ENCODE assay signal across 27 cellular contexts in the genomic region with DNA sequence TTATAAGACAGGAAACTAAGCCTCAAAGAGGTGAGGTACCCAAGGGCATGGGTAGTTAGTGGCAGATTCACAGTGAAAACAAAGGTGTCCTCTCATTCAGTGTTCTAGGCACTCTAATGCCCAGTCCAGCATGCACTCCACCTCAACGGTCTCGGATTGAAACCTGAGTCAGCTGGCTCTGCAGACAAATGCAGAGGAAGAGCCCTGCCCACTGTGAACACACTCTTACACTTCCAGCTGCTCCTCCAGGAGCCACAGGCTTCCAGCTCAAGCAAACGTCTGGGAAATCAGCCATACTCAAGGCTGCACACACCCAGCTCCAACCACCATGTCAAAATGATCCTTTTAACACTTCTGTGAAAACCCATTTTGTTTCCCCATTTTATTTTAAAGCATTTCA.
DNase-seq lines count a peak whose midpoint lies in the region; ATAC-seq and TF ChIP-seq lines count a peak whose summit lies in the region.
"Had no signal": no experiment of that assay in that cellular context is flagged by ENCODE, and none has a peak within 500 bp of the region (broad histone marks: within the 10 kb centered on the region; RNA-seq: fewer than 3 reads in every experiment).

No MANE protein-coding gene starts in this region.

- no peak for ATAC-seq in stimulated activated effector memory CD8-positive, alpha-beta T cell treated with anti-CD3 and anti-CD28 coated beads, Interleukin-12 subunit alpha, Interleukin-12 subunit beta, amount 100 ng/mL, for 72 hours
- ATAC-seq: left ventricle myocardium superior had no signal

- no peaks in the 10 kb centered on the region for H4K20me1 ChIP-seq in KMS-11 (ENCODE audit: insufficient read depth)

- no peak overlapping the region for H3K9ac ChIP-seq in KMS-11

- H3K36me3 Mint-ChIP-seq in nephron (ENCODE audit: low read depth) = no peaks in the 10 kb centered on the region
- H3K36me3 Mint-ChIP-seq in stimulated activated effector memory CD8-positive, alpha-beta T cell treated with anti-CD3 and anti-CD28 coated beads, Interleukin-12 subunit alpha, Interleukin-12 subunit beta, amount 100 ng/mL, for 72 hours = no peaks in the 10 kb centered on the region
- H3K36me3 Mint-ChIP-seq: activated naive CD8-positive, alpha-beta T cell treated with anti-CD3 and anti-CD28 coated beads for 36 hours; type B pancreatic cell had no signal

- peaks cover 70% of the 10 kb centered on the region for H3K4me1 ChIP-seq in KMS-11 (ENCODE audit: low read depth, poor library complexity, severe bottlenecking)
- H3K4me1 ChIP-seq: colonic mucosa had no signal

- no peak for TF ChIP-seq CTCF in KMS-11 (conservative IDR thresholded peaks at IDR 0.05; ENCODE audit: low read depth, low read length)
- no peak for TF ChIP-seq CTCF in nephron (IDR thresholded peaks at IDR 0.05; ENCODE audit: unreplicated experiment in 3 of 3)

- H3K79me2 ChIP-seq in KMS-11 (ENCODE audit: insufficient read depth, low read depth) = no peaks in the 10 kb centered on the region

- no peak overlapping the region for H3K4me3 Mint-ChIP-seq in nephron
- H3K4me3 Mint-ChIP-seq in stimulated activated effector memory CD8-positive, alpha-beta T cell treated with anti-CD3 and anti-CD28 coated beads, Interleukin-12 subunit alpha, Interleukin-12 subunit beta, amount 100 ng/mL, for 72 hours = no peak overlapping the region
- H3K4me3 Mint-ChIP-seq: activated B cell treated with CpG ODN at 0.5 μM for 24 hours; activated naive CD8-positive, alpha-beta T cell treated with anti-CD3 and anti-CD28 coated beads for 36 hours; activated T-cell treated with anti-CD3 and anti-CD28 coated beads, Interleukin-2, amount 50 U/mL, for 24 hours; type B pancreatic cell had no signal

- H3K9me3 Mint-ChIP-seq in nephron = no peaks in the 10 kb centered on the region
- no peaks in the 10 kb centered on the region for H3K9me3 Mint-ChIP-seq in stimulated activated effector memory CD8-positive, alpha-beta T cell treated with anti-CD3 and anti-CD28 coated beads, Interleukin-12 subunit alpha, Interleukin-12 subunit beta, amount 100 ng/mL, for 72 hours
- H3K9me3 Mint-ChIP-seq: activated B cell treated with CpG ODN at 0.5 μM for 24 hours; activated naive CD8-positive, alpha-beta T cell treated with anti-CD3 and anti-CD28 coated beads for 36 hours; activated T-cell treated with anti-CD3 and anti-CD28 coated beads, Interleukin-2, amount 50 U/mL, for 24 hours; type B pancreatic cell had no signal

- H3K4me1 Mint-ChIP-seq in nephron = peaks cover 8% of the 10 kb centered on the region
- H3K4me1 Mint-ChIP-seq in stimulated activated effector memory CD8-positive, alpha-beta T cell treated with anti-CD3 and anti-CD28 coated beads, Interleukin-12 subunit alpha, Interleukin-12 subunit beta, amount 100 ng/mL, for 72 hours = peaks cover 12% of the 10 kb centered on the region

- H3K4me2 ChIP-seq in KMS-11 = peak overlapping the region; percentile 37

- H2AFZ ChIP-seq in KMS-11 (ENCODE audit: low read depth) = peak overlapping the region; percentile 24; the same call in 1 of the 2 replicates

- H3K4me3 ChIP-seq in KMS-11 (IDR thresholded peaks at IDR 0.05; ENCODE audit: insufficient read depth, low read depth, low read length) = no peak overlapping the region
- H3K4me3 ChIP-seq: cardiac muscle cell, colonic mucosa had no signal

- DNase-seq in DMS53 treated with DMSO at 0.1 percent for 48 hours (lab: John Stamatoyannopoulos, UW; ENCODE audit: unreplicated experiment) = peak; percentile 54
- peak; percentile 13 for DNase-seq in RPMI8226
- DNase-seq in NCI-H2081 (lab: John Stamatoyannopoulos, UW) = no peak
- DNase-seq in stimulated activated effector memory CD8-positive, alpha-beta T cell treated with anti-CD3 and anti-CD28 coated beads, Interleukin-12 subunit alpha, Interleukin-12 subunit beta, amount 100 ng/mL, for 72 hours (ENCODE audit: low spot score in 2 of 2) = no peak
- DNase-seq in CD1c-positive myeloid dendritic cell (ENCODE audit: extremely low spot score) = no peak
- DNase-seq: activated B cell treated with CpG ODN at 0.5 μM for 24 hours; activated CD4-positive, alpha-beta T cell treated with anti-CD3 and anti-CD28 coated beads, Interleukin-2, amount 50 U/mL, for 1 hour; activated effector memory CD4-positive, alpha-beta T cell treated with anti-CD3 and anti-CD28 coated beads, Interleukin-2, amount 50 U/mL, for 16 hours; activated naive CD8-positive, alpha-beta T cell treated with anti-CD3 and anti-CD28 coated beads for 36 hours; activated T-cell treated with anti-CD3 and anti-CD28 coated beads, Interleukin-2, amount 50 U/mL, for 24 hours; colonic mucosa; effector CD8-positive, alpha-beta T cell; GF-D8; glutamatergic neuron; Kasumi-1; left ventricle myocardium superior; NCI-H1694; NCI-H226; NCI-H82; stimulated activated CD4-positive, alpha-beta T cell treated with anti-CD3 and anti-CD28 coated beads, Interleukin-4, amount 100 ng/mL, for 24 hours; T-helper 1 cell had no signal

- peak overlapping the region; percentile 32 to 91 (median 76) for H3K27ac Mint-ChIP-seq in nephron
- H3K27ac Mint-ChIP-seq in stimulated activated effector memory CD8-positive, alpha-beta T cell treated with anti-CD3 and anti-CD28 coated beads, Interleukin-12 subunit alpha, Interleukin-12 subunit beta, amount 100 ng/mL, for 72 hours = no peak overlapping the region
- H3K27ac Mint-ChIP-seq: activated B cell treated with CpG ODN at 0.5 μM for 24 hours; activated naive CD8-positive, alpha-beta T cell treated with anti-CD3 and anti-CD28 coated beads for 36 hours; activated T-cell treated with anti-CD3 and anti-CD28 coated beads, Interleukin-2, amount 50 U/mL, for 24 hours; progenitor cell of endocrine pancreas; type B pancreatic cell had no signal

- no peaks in the 10 kb centered on the region for H3K27me3 Mint-ChIP-seq in nephron (ENCODE audit: low read depth)

- H3K27ac ChIP-seq in KMS-11 = no peak overlapping the region
- H3K27ac ChIP-seq: cardiac muscle cell, colonic mucosa, RWPE1 had no signal

- no peaks in the 10 kb centered on the region for H3K27me3 ChIP-seq in KMS-11 (ENCODE audit: insufficient read depth, low read depth)
- H3K27me3 ChIP-seq: colonic mucosa had no signal

- no peaks in the 10 kb centered on the region for H3K36me3 ChIP-seq in KMS-11 (ENCODE audit: insufficient read depth)
- H3K36me3 ChIP-seq: cardiac muscle cell, colonic mucosa had no signal

Comparison
In these comparisons a context has a peak if more than half of its experiments do, and no peak if none do; other contexts are left out.
1. DNase-seq: peak in DMS53 treated with DMSO at 0.1 percent for 48 hours (single experiment) and RPMI8226 (single experiment); none in NCI-H2081 (0 of 2), stimulated activated effector memory CD8-positive, alpha-beta T cell treated with anti-CD3 and anti-CD28 coated beads, Interleukin-12 subunit alpha, Interleukin-12 subunit beta, amount 100 ng/mL, for 72 hours (0 of 2) and CD1c-positive myeloid dendritic cell (single experiment).